1 cellular context compared by ENCODE assay signal in genomic region chr1:4653328-4653660, GRCh38.
A peak's percentile ranks its signal among the peaks of the same experiment; 100 is the strongest.
TF ChIP-seq lines count a peak whose summit lies in the region.

No MANE protein-coding gene starts in this region.

TF ChIP-seq in endothelial cell of umbilical vein, 7 proteins besides CTCF, POLR2A, EP300 and RAD21:
- no peak for TF ChIP-seq POLR2AphosphoS5 (IDR thresholded peaks at IDR 0.05; ENCODE audit: insufficient read depth, low read depth, low read length)
- no peak for TF ChIP-seq GATA2 (IDR thresholded peaks at IDR 0.05; ENCODE audit: insufficient read depth, insufficient read length, low read depth, low read length)
- no peak for TF ChIP-seq MYC (IDR thresholded peaks at IDR 0.05; ENCODE audit: low read depth, low read length)
- TF ChIP-seq EZH2 (IDR thresholded peaks at IDR 0.05; ENCODE audit: borderline replicate concordance, low read depth, low read length, severe bottlenecking), result peak; percentile 14
- no peak for TF ChIP-seq FOS (IDR thresholded peaks at IDR 0.05; ENCODE audit: borderline replicate concordance, insufficient read depth, low read length)
- no peak for TF ChIP-seq MAX (IDR thresholded peaks at IDR 0.05; ENCODE audit: insufficient read depth, insufficient read length)
